Comparison of ENCODE assay signal across 8 cellular contexts in genomic region chr19:12965017-12965811, GRCh38. TPM values are rescaled to one million over a fixed set of nuclear protein-coding genes. Genes with fewer than 3 reads are reported as not detected.
DNase-seq lines count a peak whose midpoint lies in the region; ATAC-seq and TF ChIP-seq lines count a peak whose summit lies in the region.

No MANE protein-coding gene starts in this region.

- peak overlapping the region; percentile 96 for H3K27ac Mint-ChIP-seq in activated CD8-positive, alpha-beta T cell treated with anti-CD3 and anti-CD28 coated beads, Interleukin-2, amount 10 ng/mL, durations not matched to agents 7 days and 5 days
- H3K27ac Mint-ChIP-seq in effector memory CD8-positive, alpha-beta T cell, result peak overlapping the region in 1 of 2 donors; percentile 10

- H3K4me1 Mint-ChIP-seq in activated CD8-positive, alpha-beta T cell treated with anti-CD3 and anti-CD28 coated beads, Interleukin-2, amount 10 ng/mL, durations not matched to agents 7 days and 5 days (ENCODE audit: low read depth), result peaks cover 7% of the 10 kb centered on the region
- peaks cover 5 to 7% of the 10 kb centered on the region in 2 donors for H3K4me1 Mint-ChIP-seq in effector memory CD8-positive, alpha-beta T cell (ENCODE audit: low read depth in 2 of 2)

- H3K27me3 Mint-ChIP-seq in activated CD8-positive, alpha-beta T cell treated with anti-CD3 and anti-CD28 coated beads, Interleukin-2, amount 10 ng/mL, durations not matched to agents 7 days and 5 days (ENCODE audit: low read depth), result no peaks in the 10 kb centered on the region
- H3K27me3 Mint-ChIP-seq in effector memory CD8-positive, alpha-beta T cell, result no peaks in the 10 kb centered on the region

- peak; percentile 93 for TF ChIP-seq CTCF in GM12872 (IDR thresholded peaks at IDR 0.05; ENCODE audit: insufficient read depth, low read depth, low read length)

- peak; percentile 84 for ATAC-seq in HG03439 (IDR thresholded peaks at IDR 0.05; ENCODE audit: unreplicated experiment)
- peak; percentile 98 for ATAC-seq in activated CD8-positive, alpha-beta T cell treated with anti-CD3 and anti-CD28 coated beads, Interleukin-2, amount 10 ng/mL, durations not matched to agents 7 days and 5 days
- ATAC-seq in effector memory CD8-positive, alpha-beta T cell (replicated peaks), result peak; percentile 96
- ATAC-seq in GM21515 (IDR thresholded peaks at IDR 0.05; ENCODE audit: unreplicated experiment), result no peak

- no peaks in the 10 kb centered on the region for H3K9me3 Mint-ChIP-seq in activated CD8-positive, alpha-beta T cell treated with anti-CD3 and anti-CD28 coated beads, Interleukin-2, amount 10 ng/mL, durations not matched to agents 7 days and 5 days (ENCODE audit: insufficient read depth)
- no peaks in the 10 kb centered on the region for H3K9me3 Mint-ChIP-seq in effector memory CD8-positive, alpha-beta T cell

- POLR2A ChIA-PET in activated CD8-positive, alpha-beta T cell treated with anti-CD3 and anti-CD28 coated beads, Interleukin-2, amount 10 ng/mL, durations not matched to agents 7 days and 5 days (lab: Charles Lee), result interaction anchor here (0.6 to 1.1 kb wide), 9 partner anchors 17 to 190 kb away, joined by 3 to 5 read pairs (median 3); no protein-coding TSS in a partner anchor

- H3K36me3 Mint-ChIP-seq in activated CD8-positive, alpha-beta T cell treated with anti-CD3 and anti-CD28 coated beads, Interleukin-2, amount 10 ng/mL, durations not matched to agents 7 days and 5 days (ENCODE audit: low read depth), result no peaks in the 10 kb centered on the region
- H3K36me3 Mint-ChIP-seq in effector memory CD8-positive, alpha-beta T cell (ENCODE audit: insufficient read depth), result peaks cover 4% of the 10 kb centered on the region

- peak overlapping the region; percentile 91 for H3K4me3 Mint-ChIP-seq in activated CD8-positive, alpha-beta T cell treated with anti-CD3 and anti-CD28 coated beads, Interleukin-2, amount 10 ng/mL, durations not matched to agents 7 days and 5 days
- H3K4me3 Mint-ChIP-seq in effector memory CD8-positive, alpha-beta T cell, result peak overlapping the region; percentile 82 to 84

- CTCF ChIA-PET in activated CD8-positive, alpha-beta T cell treated with anti-CD3 and anti-CD28 coated beads, Interleukin-2, amount 10 ng/mL, durations not matched to agents 7 days and 5 days (lab: Charles Lee), result interaction anchor here (0.6 to 7.2 kb wide), 84 partner anchors 9 to 784 kb away, joined by 3 to 121 read pairs (median 5); partner anchors contain the start of genes CALR, DNASE2, FARSA and GADD45GIP1

- peak; percentile 57 for DNase-seq in NCI-H82 treated with DMSO at 0.1 percent for 48 hours (lab: John Stamatoyannopoulos, UW; ENCODE audit: unreplicated experiment)
- DNase-seq in activated CD8-positive, alpha-beta T cell treated with anti-CD3 and anti-CD28 coated beads, Interleukin-2, amount 10 ng/mL, durations not matched to agents 7 days and 5 days, result peak; percentile 86
- DNase-seq in effector memory CD8-positive, alpha-beta T cell, result peak; percentile 73 to 84 (median 79)
- peak; percentile 94 for DNase-seq in mesenteric fat pad (ENCODE audit: low spot score)
- DNase-seq in stimulated activated CD8-positive, alpha-beta memory T cell treated with anti-CD3 and anti-CD28 coated beads, Interleukin-12 subunit alpha, Interleukin-12 subunit beta, amount 100 ng/mL, for 4 hours (ENCODE audit: low read depth), result peak; percentile 68

RNA-seq across cellular contexts. Expression of gene DAND5, which starts 4.2 kb away (rescaled TPM):
- total RNA-seq in activated CD8-positive, alpha-beta T cell treated with anti-CD3 and anti-CD28 coated beads, Interleukin-2, amount 10 ng/mL, durations not matched to agents 7 days and 5 days, result under 1 TPM; 0.21 to 0.34 TPM
- not detected for total RNA-seq in mesenteric fat pad

RNA-seq across cellular contexts. Expression of gene GADD45GIP1, which starts 8.2 kb away (rescaled TPM):
- 10 to 100 TPM; 23.4 to 25.4 TPM for total RNA-seq in activated CD8-positive, alpha-beta T cell treated with anti-CD3 and anti-CD28 coated beads, Interleukin-2, amount 10 ng/mL, durations not matched to agents 7 days and 5 days
- 19.8 TPM for total RNA-seq in mesenteric fat pad

RNA-seq across cellular contexts. Expression of gene RAD23A, which starts 19.6 kb away (rescaled TPM):
- 100 to 1,000 TPM; 138 to 140 TPM for total RNA-seq in activated CD8-positive, alpha-beta T cell treated with anti-CD3 and anti-CD28 coated beads, Interleukin-2, amount 10 ng/mL, durations not matched to agents 7 days and 5 days
- 143 TPM for total RNA-seq in mesenteric fat pad

RNA-seq across cellular contexts. Expression of gene CALR, which starts 26.8 kb away (rescaled TPM):
- 100 to 1,000 TPM; 875 to 886 TPM for total RNA-seq in activated CD8-positive, alpha-beta T cell treated with anti-CD3 and anti-CD28 coated beads, Interleukin-2, amount 10 ng/mL, durations not matched to agents 7 days and 5 days
- total RNA-seq in mesenteric fat pad, result 877 TPM

RNA-seq across cellular contexts. Expression of gene NFIX, which starts 30.1 kb away (rescaled TPM):
- 1 to 10 TPM in 1 of 2 experiments, under 1 TPM in 1; 0.40 to 1.4 TPM for total RNA-seq in activated CD8-positive, alpha-beta T cell treated with anti-CD3 and anti-CD28 coated beads, Interleukin-2, amount 10 ng/mL, durations not matched to agents 7 days and 5 days
- 166 TPM for total RNA-seq in mesenteric fat pad
